ENCODE assay signal across 9 cellular contexts in genomic region chr16:80997139-80997798, GRCh38. TPM values are rescaled to one million over a fixed set of nuclear protein-coding genes. Genes with fewer than 3 reads are reported as not detected.
DNase-seq lines count a peak whose midpoint lies in the region; ATAC-seq and TF ChIP-seq lines count a peak whose summit lies in the region.
"Had no signal": no experiment of that assay in that cellular context is flagged by ENCODE, and none has a peak within 500 bp of the region (broad histone marks: within the 10 kb centered on the region; RNA-seq: fewer than 3 reads in every experiment).

No MANE protein-coding gene starts in this region.

- ATAC-seq in GM18511 (IDR thresholded peaks at IDR 0.05; ENCODE audit: unreplicated experiment) (peak; percentile 74), HG02610 (IDR thresholded peaks at IDR 0.05; ENCODE audit: unreplicated experiment) (peak; percentile 48), activated B cell treated with CpG ODN at 0.5 μM for 24 hours (ENCODE audit: low read depth) (peak; percentile 56), mucosa of descending colon (peak; percentile 73), GM19455 (IDR thresholded peaks at IDR 0.05; ENCODE audit: unreplicated experiment) (no peak)

- POLR2A ChIA-PET in activated B cell treated with CpG ODN at 0.5 μM for 24 hours (lab: Charles Lee): interaction anchor here (0.7 to 1.9 kb wide), 3 partner anchors 10 to 1264 kb away, joined by 3 to 19 read pairs (median 4); partner anchors contain the start of genes ATMIN, CENPN and CMC2

- peak overlapping the region; percentile 88 for H3K4me3 Mint-ChIP-seq in activated B cell treated with CpG ODN at 0.5 μM for 24 hours

- no peaks in the 10 kb centered on the region for H3K9me3 ChIP-seq in mucosa of descending colon

- H3K27me3 Mint-ChIP-seq in activated B cell treated with CpG ODN at 0.5 μM for 24 hours: no peaks in the 10 kb centered on the region

- peaks cover 15% of the 10 kb centered on the region for H3K4me1 ChIP-seq in mucosa of descending colon (ENCODE audit: low read depth)

- intact Hi-C loops in activated B cell treated with CpG ODN at 0.5 μM for 24 hours (cut with micrococcal nuclease) (loop anchor here (1.0 kb wide), 1 partner anchor 10 kb away; the partner anchor contains the start of gene CENPN), mucosa of descending colon (cut with DNase I, micrococcal nuclease) (no loop called here)

- H3K4me1 Mint-ChIP-seq in activated B cell treated with CpG ODN at 0.5 μM for 24 hours: peaks cover 49% of the 10 kb centered on the region

- peaks cover 14% of the 10 kb centered on the region for H3K36me3 Mint-ChIP-seq in activated B cell treated with CpG ODN at 0.5 μM for 24 hours (ENCODE audit: low read depth)

- no peaks in the 10 kb centered on the region for H3K9me3 Mint-ChIP-seq in activated B cell treated with CpG ODN at 0.5 μM for 24 hours

- H3K27ac Mint-ChIP-seq in activated B cell treated with CpG ODN at 0.5 μM for 24 hours: peak overlapping the region; percentile 88

- no peak overlapping the region for H3K4me3 ChIP-seq in mucosa of descending colon
- H3K4me3 ChIP-seq: lung had no signal

- DNase-seq in activated B cell treated with CpG ODN at 0.5 μM for 24 hours: no peak
- no peak for DNase-seq in mucosa of descending colon
- no peak for DNase-seq in mesenteric fat pad (ENCODE audit: low spot score)
- DNase-seq in SHP77 treated with DMSO at 0.1 percent for 48 hours (lab: John Stamatoyannopoulos, UW): no peak
- DNase-seq in RKO (ENCODE audit: low spot score): no peak

- CTCF ChIA-PET in activated B cell treated with CpG ODN at 0.5 μM for 24 hours (lab: Charles Lee): interaction anchor here (0.6 kb wide), 2 partner anchors 23 to 39 kb away, joined by 3 read pairs; partner anchors contain the start of gene ATMIN

- H3K36me3 ChIP-seq in mucosa of descending colon (ENCODE audit: low read depth): no peaks in the 10 kb centered on the region

- no peak for TF ChIP-seq CTCF in activated B cell treated with CpG ODN at 0.5 μM for 24 hours (IDR thresholded peaks at IDR 0.05)
- TF ChIP-seq CTCF in mucosa of descending colon (IDR thresholded peaks at IDR 0.05): no peak

RNA-seq across cellular contexts. Expression of gene CMC2, which starts 9.4 kb away (rescaled TPM):
- total RNA-seq in activated B cell treated with CpG ODN at 0.5 μM for 24 hours (18.1 and 22.3 TPM in 2 replicates), mucosa of descending colon (10 to 100 TPM; 42.1 to 52.7 (median 51.9) TPM), mesenteric fat pad (39.3 TPM)

RNA-seq across cellular contexts. Expression of gene CENPN, which starts 9.7 kb away (rescaled TPM):
- total RNA-seq in activated B cell treated with CpG ODN at 0.5 μM for 24 hours: 5.4 and 5.9 TPM in 2 replicates
- 10 to 100 TPM in 1 of 3 donors, 1 to 10 TPM in 2; 7.1 to 13.4 (median 7.6) TPM for total RNA-seq in mucosa of descending colon
- total RNA-seq in mesenteric fat pad: 5.9 TPM

RNA-seq across cellular contexts. Expression of gene ATMIN, which starts 38.4 kb away (rescaled TPM):
- total RNA-seq in activated B cell treated with CpG ODN at 0.5 μM for 24 hours (30.6 and 31.0 TPM in 2 replicates), mucosa of descending colon (10 to 100 TPM; 27.3 to 34.0 (median 31.4) TPM), mesenteric fat pad (36.8 TPM)
